Comparison of ENCODE assay signal across 18 cellular contexts in the genomic region with DNA sequence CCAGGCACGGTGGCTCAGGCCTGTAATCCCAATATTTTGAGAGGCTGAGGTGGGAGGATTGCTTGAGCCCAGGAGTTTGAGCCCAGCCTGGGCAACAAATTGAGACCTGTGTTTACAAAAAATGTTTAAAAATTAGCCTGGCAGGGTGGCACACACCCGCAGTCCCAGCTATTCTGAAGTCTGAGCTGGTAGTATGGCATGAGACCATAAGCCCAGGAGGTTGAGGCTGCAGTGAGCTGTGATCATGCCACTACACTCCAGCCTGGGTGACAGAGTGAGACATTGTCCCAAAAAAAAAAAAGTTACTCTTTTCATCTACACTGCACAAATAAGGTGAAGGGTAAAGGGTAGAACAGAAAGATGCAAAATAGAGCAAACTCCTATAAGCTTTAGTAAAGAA.
"Had no signal": no experiment of that assay in that cellular context is flagged by ENCODE, and none has a peak within 500 bp of the region (broad histone marks: within the 10 kb centered on the region; RNA-seq: fewer than 3 reads in every experiment).

No MANE protein-coding gene starts in this region.

- H3K9me3 ChIP-seq: ascending aorta, pancreas, thyroid gland had no signal

- H3K27ac ChIP-seq: pancreas, thyroid gland had no signal

- H3K9me3 Mint-ChIP-seq: activated CD4-positive, alpha-beta memory T cell treated with anti-CD3 and anti-CD28 coated beads for 36 hours; activated naive CD4-positive, alpha-beta T cell treated with anti-CD3 and anti-CD28 coated beads, Interleukin-2, amount 10 ng/mL, durations not matched to agents 7 days and 5 days; central memory CD8-positive, alpha-beta T cell; effector memory CD8-positive, alpha-beta T cell; nephron; stimulated activated naive B cell treated with anti-CD40 and anti-IgM and Interleukin-4, amounts not matched to agents 10 μg/mL and 1 μg/mL and 100 μg/mL, for 72 hours had no signal

- H3K27ac Mint-ChIP-seq: activated CD4-positive, alpha-beta memory T cell treated with anti-CD3 and anti-CD28 coated beads for 36 hours; nephron; stimulated activated naive B cell treated with anti-CD40 and anti-IgM and Interleukin-4, amounts not matched to agents 10 μg/mL and 1 μg/mL and 100 μg/mL, for 72 hours had no signal

- H3K27me3 ChIP-seq: ascending aorta, dorsolateral prefrontal cortex, pancreas, thyroid gland had no signal

- H3K4me3 Mint-ChIP-seq: activated CD4-positive, alpha-beta memory T cell treated with anti-CD3 and anti-CD28 coated beads for 36 hours; activated naive CD4-positive, alpha-beta T cell treated with anti-CD3 and anti-CD28 coated beads, Interleukin-2, amount 10 ng/mL, durations not matched to agents 7 days and 5 days; central memory CD8-positive, alpha-beta T cell; effector memory CD8-positive, alpha-beta T cell; nephron; stimulated activated naive B cell treated with anti-CD40 and anti-IgM and Interleukin-4, amounts not matched to agents 10 μg/mL and 1 μg/mL and 100 μg/mL, for 72 hours had no signal

- H3K4me1 Mint-ChIP-seq: activated naive CD4-positive, alpha-beta T cell treated with anti-CD3 and anti-CD28 coated beads, Interleukin-2, amount 10 ng/mL, durations not matched to agents 7 days and 5 days; central memory CD8-positive, alpha-beta T cell; nephron; stimulated activated naive B cell treated with anti-CD40 and anti-IgM and Interleukin-4, amounts not matched to agents 10 μg/mL and 1 μg/mL and 100 μg/mL, for 72 hours had no signal

- H3K27me3 Mint-ChIP-seq: activated CD4-positive, alpha-beta memory T cell treated with anti-CD3 and anti-CD28 coated beads for 36 hours; activated naive CD4-positive, alpha-beta T cell treated with anti-CD3 and anti-CD28 coated beads, Interleukin-2, amount 10 ng/mL, durations not matched to agents 7 days and 5 days; central memory CD8-positive, alpha-beta T cell; effector memory CD8-positive, alpha-beta T cell; stimulated activated naive B cell treated with anti-CD40 and anti-IgM and Interleukin-4, amounts not matched to agents 10 μg/mL and 1 μg/mL and 100 μg/mL, for 72 hours had no signal

- DNase-seq: activated CD4-positive, alpha-beta memory T cell treated with anti-CD3 and anti-CD28 coated beads for 36 hours; activated CD4-positive, alpha-beta T cell treated with anti-CD3 and anti-CD28 coated beads for 48 hours; activated effector memory CD4-positive, alpha-beta T cell treated with anti-CD3 and anti-CD28 coated beads, Interleukin-2, amount 50 U/mL, for 16 hours; activated naive CD4-positive, alpha-beta T cell treated with anti-CD3 and anti-CD28 coated beads, Interleukin-2, amount 10 ng/mL, durations not matched to agents 7 days and 5 days; dorsolateral prefrontal cortex; effector memory CD8-positive, alpha-beta T cell; kidney; pancreas; stimulated activated CD4-positive, alpha-beta T cell treated with anti-CD3 and anti-CD28 coated beads, Interleukin-2, amount 100 ng/mL, for 48 hours; stimulated activated CD8-positive, alpha-beta memory T cell treated with anti-CD3 and anti-CD28 coated beads, Interleukin-4, amount 100 ng/mL, for 48 hours; stimulated activated naive B cell treated with anti-CD40 and anti-IgM and Interleukin-4, amounts not matched to agents 10 μg/mL and 1 μg/mL and 100 μg/mL, for 72 hours; thyroid gland had no signal

- ATAC-seq: effector memory CD8-positive, alpha-beta T cell; esophagus mucosa; sciatic nerve; SK-N-SH treated with all-trans-retinoic acid at 6 μM for 48 hours; stimulated activated naive B cell treated with anti-CD40 and anti-IgM and Interleukin-4, amounts not matched to agents 10 μg/mL and 1 μg/mL and 100 μg/mL, for 72 hours had no signal

- H3K4me3 ChIP-seq: ascending aorta, dorsolateral prefrontal cortex, pancreas, thyroid gland had no signal

- H3K4me1 ChIP-seq: ascending aorta, pancreas had no signal
